Comparison of ENCODE assay signal across 8 cellular contexts in the genomic region with DNA sequence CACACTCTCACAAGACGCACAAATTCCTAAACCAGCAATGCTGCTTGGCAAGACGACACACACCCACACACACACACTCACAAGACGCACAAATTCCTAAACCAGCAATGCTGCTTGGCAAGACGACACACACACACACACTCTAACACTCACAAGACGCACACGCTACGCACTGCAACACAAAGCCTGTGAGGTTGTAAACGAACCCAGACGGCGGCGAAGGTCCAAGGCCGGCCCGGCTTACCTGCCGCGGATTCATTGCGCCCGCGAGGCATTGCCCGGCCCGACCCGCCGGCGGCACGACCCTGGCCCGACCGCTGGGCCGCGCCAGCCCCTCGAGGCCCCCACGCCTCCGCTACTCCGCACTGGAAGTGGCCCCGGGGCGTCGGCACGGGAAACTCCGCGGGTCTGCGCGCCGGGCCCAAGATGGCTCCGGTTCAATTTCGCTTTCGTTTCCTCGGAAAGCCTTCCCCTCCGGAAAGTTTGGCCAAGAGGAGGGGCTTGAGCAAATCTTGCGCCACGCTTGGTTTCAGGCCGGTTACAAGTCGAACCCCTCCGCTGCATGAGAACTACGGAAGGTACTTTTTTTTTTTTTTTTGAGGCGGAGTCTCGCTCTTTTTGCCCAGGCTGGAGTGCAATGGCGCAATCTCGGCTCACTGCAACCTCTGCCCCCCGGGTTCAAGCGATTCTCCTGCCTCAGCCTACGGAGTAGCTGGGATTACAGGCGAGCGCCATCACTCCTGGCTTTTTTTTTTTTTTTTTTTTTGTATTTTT. TPM values are rescaled to one million over a fixed set of nuclear protein-coding genes. Genes with fewer than 3 reads are reported as not detected.
DNase-seq lines count a peak whose midpoint lies in the region; ATAC-seq and TF ChIP-seq lines count a peak whose summit lies in the region.

A gene with protein sequence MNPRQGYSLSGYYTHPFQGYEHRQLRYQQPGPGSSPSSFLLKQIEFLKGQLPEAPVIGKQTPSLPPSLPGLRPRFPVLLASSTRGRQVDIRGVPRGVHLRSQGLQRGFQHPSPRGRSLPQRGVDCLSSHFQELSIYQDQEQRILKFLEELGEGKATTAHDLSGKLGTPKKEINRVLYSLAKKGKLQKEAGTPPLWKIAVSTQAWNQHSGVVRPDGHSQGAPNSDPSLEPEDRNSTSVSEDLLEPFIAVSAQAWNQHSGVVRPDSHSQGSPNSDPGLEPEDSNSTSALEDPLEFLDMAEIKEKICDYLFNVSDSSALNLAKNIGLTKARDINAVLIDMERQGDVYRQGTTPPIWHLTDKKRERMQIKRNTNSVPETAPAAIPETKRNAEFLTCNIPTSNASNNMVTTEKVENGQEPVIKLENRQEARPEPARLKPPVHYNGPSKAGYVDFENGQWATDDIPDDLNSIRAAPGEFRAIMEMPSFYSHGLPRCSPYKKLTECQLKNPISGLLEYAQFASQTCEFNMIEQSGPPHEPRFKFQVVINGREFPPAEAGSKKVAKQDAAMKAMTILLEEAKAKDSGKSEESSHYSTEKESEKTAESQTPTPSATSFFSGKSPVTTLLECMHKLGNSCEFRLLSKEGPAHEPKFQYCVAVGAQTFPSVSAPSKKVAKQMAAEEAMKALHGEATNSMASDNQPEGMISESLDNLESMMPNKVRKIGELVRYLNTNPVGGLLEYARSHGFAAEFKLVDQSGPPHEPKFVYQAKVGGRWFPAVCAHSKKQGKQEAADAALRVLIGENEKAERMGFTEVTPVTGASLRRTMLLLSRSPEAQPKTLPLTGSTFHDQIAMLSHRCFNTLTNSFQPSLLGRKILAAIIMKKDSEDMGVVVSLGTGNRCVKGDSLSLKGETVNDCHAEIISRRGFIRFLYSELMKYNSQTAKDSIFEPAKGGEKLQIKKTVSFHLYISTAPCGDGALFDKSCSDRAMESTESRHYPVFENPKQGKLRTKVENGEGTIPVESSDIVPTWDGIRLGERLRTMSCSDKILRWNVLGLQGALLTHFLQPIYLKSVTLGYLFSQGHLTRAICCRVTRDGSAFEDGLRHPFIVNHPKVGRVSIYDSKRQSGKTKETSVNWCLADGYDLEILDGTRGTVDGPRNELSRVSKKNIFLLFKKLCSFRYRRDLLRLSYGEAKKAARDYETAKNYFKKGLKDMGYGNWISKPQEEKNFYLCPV (minus strand): TSS at position 439 of the 774 bp plus-strand sequence. CDS start 180 bp downstream, at position 259.

- H3K27ac Mint-ChIP-seq in activated T-helper 2 cell treated with anti-CD3 and anti-CD28 coated beads, Interferon-gamma antibody, Interleukin-2, Interleukin-4, amounts not matched to agents 10 μg/mL and 5 μg/mL and 100 μg/mL, durations not matched to agents 14 hours and 24 hours and 36 hours, result peak within 1 kb of the TSS; percentile 98
- peak within 1 kb of the TSS; percentile 97 for H3K27ac Mint-ChIP-seq in nephron progenitor cell
- peak within 1 kb of the TSS; percentile 100 for H3K27ac Mint-ChIP-seq in stimulated activated naive CD8-positive, alpha-beta T cell treated with anti-CD3 and anti-CD28 coated beads, Interleukin-15, Interleukin-2, amounts not matched to agents 100 ng/mL and 50 ng/mL, for 24 hours

- ATAC-seq in GM21717 (IDR thresholded peaks at IDR 0.05; ENCODE audit: unreplicated experiment), result peak; percentile 56

- peak within 1 kb of the TSS; percentile 73 for H3K4me3 ChIP-seq in fibroblast of pulmonary artery (replicated peaks; ENCODE audit: low read depth, low read length)

- H3K9me3 Mint-ChIP-seq in activated T-helper 2 cell treated with anti-CD3 and anti-CD28 coated beads, Interferon-gamma antibody, Interleukin-2, Interleukin-4, amounts not matched to agents 10 μg/mL and 5 μg/mL and 100 μg/mL, durations not matched to agents 14 hours and 24 hours and 36 hours, result no peaks in the 10 kb centered on the region
- no peaks in the 10 kb centered on the region for H3K9me3 Mint-ChIP-seq in nephron progenitor cell
- H3K9me3 Mint-ChIP-seq in stimulated activated naive CD8-positive, alpha-beta T cell treated with anti-CD3 and anti-CD28 coated beads, Interleukin-15, Interleukin-2, amounts not matched to agents 100 ng/mL and 50 ng/mL, for 24 hours, result no peaks in the 10 kb centered on the region

- peak within 1 kb of the TSS; percentile 98 for H3K4me3 Mint-ChIP-seq in activated T-helper 2 cell treated with anti-CD3 and anti-CD28 coated beads, Interferon-gamma antibody, Interleukin-2, Interleukin-4, amounts not matched to agents 10 μg/mL and 5 μg/mL and 100 μg/mL, durations not matched to agents 14 hours and 24 hours and 36 hours (ENCODE audit: low read depth)
- H3K4me3 Mint-ChIP-seq in nephron progenitor cell, result peak within 1 kb of the TSS; percentile 93
- H3K4me3 Mint-ChIP-seq in stimulated activated naive CD8-positive, alpha-beta T cell treated with anti-CD3 and anti-CD28 coated beads, Interleukin-15, Interleukin-2, amounts not matched to agents 100 ng/mL and 50 ng/mL, for 24 hours, result peak within 1 kb of the TSS; percentile 99

- peak; percentile 59 for TF ChIP-seq POLR2A in Raji (IDR thresholded peaks at IDR 0.05; ENCODE audit: insufficient read depth, low read depth, low read length)

- TF ChIP-seq CTCF in fibroblast of pulmonary artery (IDR thresholded peaks at IDR 0.05; ENCODE audit: low read length, missing control alignments), result no peak
- no peak for TF ChIP-seq CTCF in nephron progenitor cell (IDR thresholded peaks at IDR 0.05)

- H3K4me1 Mint-ChIP-seq in activated T-helper 2 cell treated with anti-CD3 and anti-CD28 coated beads, Interferon-gamma antibody, Interleukin-2, Interleukin-4, amounts not matched to agents 10 μg/mL and 5 μg/mL and 100 μg/mL, durations not matched to agents 14 hours and 24 hours and 36 hours (ENCODE audit: low read depth), result peaks cover 63% of the 10 kb centered on the region
- H3K4me1 Mint-ChIP-seq in nephron progenitor cell, result peaks cover 72% of the 10 kb centered on the region
- H3K4me1 Mint-ChIP-seq in stimulated activated naive CD8-positive, alpha-beta T cell treated with anti-CD3 and anti-CD28 coated beads, Interleukin-15, Interleukin-2, amounts not matched to agents 100 ng/mL and 50 ng/mL, for 24 hours (ENCODE audit: low read depth), result peaks cover 86% of the 10 kb centered on the region

- intact Hi-C loops in activated T-helper 2 cell treated with anti-CD3 and anti-CD28 coated beads, Interferon-gamma antibody, Interleukin-2, Interleukin-4, amounts not matched to agents 10 μg/mL and 5 μg/mL and 100 μg/mL, durations not matched to agents 14 hours and 24 hours and 36 hours (cut with micrococcal nuclease), result loop anchor here (1.0 to 5.0 kb wide), 3 partner anchors 20 to 139 kb away; no protein-coding TSS in a partner anchor

- DNase-seq in DMS153 treated with DMSO at 0.1 percent for 48 hours (lab: John Stamatoyannopoulos, UW; ENCODE audit: unreplicated experiment) (peak; percentile 61), KG1 (lab: John Stamatoyannopoulos, UW) (peak; percentile 91), fibroblast of pulmonary artery (ENCODE audit: low read depth) (peak; percentile 99), nephron progenitor cell (peak; percentile 75)
- DNase-seq in activated T-helper 2 cell treated with anti-CD3 and anti-CD28 coated beads, Interferon-gamma antibody, Interleukin-2, Interleukin-4, amounts not matched to agents 10 μg/mL and 5 μg/mL and 100 μg/mL, durations not matched to agents 14 hours and 24 hours and 36 hours (ENCODE audit: low spot score), result peak; percentile 92

- H3K27me3 Mint-ChIP-seq in activated T-helper 2 cell treated with anti-CD3 and anti-CD28 coated beads, Interferon-gamma antibody, Interleukin-2, Interleukin-4, amounts not matched to agents 10 μg/mL and 5 μg/mL and 100 μg/mL, durations not matched to agents 14 hours and 24 hours and 36 hours (ENCODE audit: low read depth), result no peaks in the 10 kb centered on the region
- no peaks in the 10 kb centered on the region for H3K27me3 Mint-ChIP-seq in nephron progenitor cell (ENCODE audit: low read depth, poor library complexity)
- no peaks in the 10 kb centered on the region for H3K27me3 Mint-ChIP-seq in stimulated activated naive CD8-positive, alpha-beta T cell treated with anti-CD3 and anti-CD28 coated beads, Interleukin-15, Interleukin-2, amounts not matched to agents 100 ng/mL and 50 ng/mL, for 24 hours

- peaks cover 51% of the 10 kb centered on the region for H3K36me3 Mint-ChIP-seq in activated T-helper 2 cell treated with anti-CD3 and anti-CD28 coated beads, Interferon-gamma antibody, Interleukin-2, Interleukin-4, amounts not matched to agents 10 μg/mL and 5 μg/mL and 100 μg/mL, durations not matched to agents 14 hours and 24 hours and 36 hours (ENCODE audit: low read depth)
- H3K36me3 Mint-ChIP-seq in nephron progenitor cell (ENCODE audit: low read depth), result peaks cover 18% of the 10 kb centered on the region
- peaks cover 28% of the 10 kb centered on the region for H3K36me3 Mint-ChIP-seq in stimulated activated naive CD8-positive, alpha-beta T cell treated with anti-CD3 and anti-CD28 coated beads, Interleukin-15, Interleukin-2, amounts not matched to agents 100 ng/mL and 50 ng/mL, for 24 hours (ENCODE audit: low read depth)

RNA-seq across cellular contexts. Expression of the gene that starts here (rescaled TPM):
- total RNA-seq in activated T-helper 2 cell treated with anti-CD3 and anti-CD28 coated beads, Interferon-gamma antibody, Interleukin-2, Interleukin-4, amounts not matched to agents 10 μg/mL and 5 μg/mL and 100 μg/mL, durations not matched to agents 14 hours and 24 hours and 36 hours, result 267 and 282 TPM in 2 replicates

Comparison
In these comparisons a context has a peak if more than half of its experiments do, and no peak if none do; other contexts are left out.
1. Peak in every context shown above with its lines: DNase-seq, ATAC-seq and H3K4me3 ChIP-seq.